1 cellular context compared by ENCODE assay signal in the genomic region with DNA sequence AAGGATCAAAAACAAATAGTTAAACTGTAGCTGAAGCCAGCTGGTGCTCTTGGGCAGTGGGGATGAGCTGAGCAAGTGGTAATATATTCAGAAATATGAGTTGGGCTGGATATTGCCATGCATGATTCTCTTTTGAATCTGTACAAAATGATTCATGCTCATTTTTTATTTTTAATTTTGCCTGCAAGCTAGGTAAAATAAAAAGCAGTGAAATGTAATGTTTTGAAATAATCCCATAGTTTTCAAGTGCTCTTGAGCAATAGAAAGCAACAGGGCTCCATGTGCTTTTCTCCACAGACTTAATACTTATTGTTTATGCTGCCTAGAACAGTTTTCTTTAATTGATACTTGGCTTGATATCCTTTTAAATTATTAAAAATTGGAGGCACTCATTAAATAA.
TF ChIP-seq lines count a peak whose summit lies in the region.

No MANE protein-coding gene starts in this region.

TF ChIP-seq in SK-N-SH, 30 proteins besides CTCF, POLR2A, EP300 and RAD21:
- TF ChIP-seq, protein P1, sequence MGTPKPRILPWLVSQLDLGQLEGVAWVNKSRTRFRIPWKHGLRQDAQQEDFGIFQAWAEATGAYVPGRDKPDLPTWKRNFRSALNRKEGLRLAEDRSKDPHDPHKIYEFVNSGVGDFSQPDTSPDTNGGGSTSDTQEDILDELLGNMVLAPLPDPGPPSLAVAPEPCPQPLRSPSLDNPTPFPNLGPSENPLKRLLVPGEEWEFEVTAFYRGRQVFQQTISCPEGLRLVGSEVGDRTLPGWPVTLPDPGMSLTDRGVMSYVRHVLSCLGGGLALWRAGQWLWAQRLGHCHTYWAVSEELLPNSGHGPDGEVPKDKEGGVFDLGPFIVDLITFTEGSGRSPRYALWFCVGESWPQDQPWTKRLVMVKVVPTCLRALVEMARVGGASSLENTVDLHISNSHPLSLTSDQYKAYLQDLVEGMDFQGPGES (IDR thresholded peaks at IDR 0.05; ENCODE audit: low read depth, low read length) = no peak
- no peak for TF ChIP-seq POLR2AphosphoS5 (IDR thresholded peaks at IDR 0.05; ENCODE audit: low read depth, low read length)
- TF ChIP-seq TCF12 (IDR thresholded peaks at IDR 0.05) = no peak
- no peak for TF ChIP-seq MXI1 (IDR thresholded peaks at IDR 0.05; ENCODE audit: low read depth, low read length)
- TF ChIP-seq EZH2phosphoT487 (IDR thresholded peaks at IDR 0.05; ENCODE audit: borderline replicate concordance, low read depth) = no peak
- TF ChIP-seq GATA2 (CRISPR knock-in tag; IDR thresholded peaks at IDR 0.05) = no peak
- no peak for TF ChIP-seq NFIC (IDR thresholded peaks at IDR 0.05; ENCODE audit: borderline replicate concordance)
- TF ChIP-seq FOXJ3 (CRISPR knock-in tag; IDR thresholded peaks at IDR 0.05) = no peak
- no peak for TF ChIP-seq NRF1 (IDR thresholded peaks at IDR 0.05; ENCODE audit: low read depth, low read length)
- TF ChIP-seq GABPA (IDR thresholded peaks at IDR 0.05; ENCODE audit: low read depth) = no peak
- TF ChIP-seq MEF2A (IDR thresholded peaks at IDR 0.05; ENCODE audit: borderline replicate concordance, low read depth) = no peak
